Comparison of ENCODE assay signal across 13 cellular contexts in the genomic region with DNA sequence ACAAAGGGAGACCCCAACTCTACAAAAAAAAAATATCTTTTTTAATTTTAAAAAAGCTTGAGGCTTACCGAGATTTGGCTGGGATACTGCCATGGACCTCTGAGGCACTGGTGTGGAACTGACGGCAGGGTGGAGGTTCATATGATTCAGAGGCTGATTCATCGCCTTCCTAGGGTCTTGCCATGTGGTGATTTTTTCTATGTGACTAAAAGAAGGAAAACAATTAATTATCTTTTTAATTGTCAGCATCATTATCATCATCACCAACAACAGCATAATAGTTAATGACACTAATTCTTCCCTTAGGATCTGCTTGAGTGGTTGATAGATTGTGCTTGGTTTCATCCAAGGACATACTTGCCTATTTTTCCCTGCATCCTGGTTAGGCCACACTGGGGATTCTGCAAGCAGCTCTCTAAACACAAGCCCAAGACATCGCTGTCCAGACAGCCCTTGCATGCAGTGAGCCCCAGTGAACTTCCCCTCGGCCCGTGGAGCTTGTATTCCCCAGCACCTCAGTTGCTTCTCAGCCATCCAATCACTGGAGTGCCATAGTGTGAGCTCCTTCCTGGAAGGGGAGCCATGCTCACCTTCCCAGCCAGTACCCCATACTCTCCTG.
DNase-seq lines count a peak whose midpoint lies in the region; ATAC-seq and TF ChIP-seq lines count a peak whose summit lies in the region.
"Had no signal": no experiment of that assay in that cellular context is flagged by ENCODE, and none has a peak within 500 bp of the region (broad histone marks: within the 10 kb centered on the region; RNA-seq: fewer than 3 reads in every experiment).

No MANE protein-coding gene starts in this region.

- peaks cover 0 to 65% of the 10 kb centered on the region in 2 donors for H3K4me1 ChIP-seq in right atrium auricular region

- peak overlapping the region; percentile 32 to 44 for H3K27ac ChIP-seq in right atrium auricular region

- H3K9me3 Mint-ChIP-seq in brain (no peaks in the 10 kb centered on the region), type B pancreatic cell (no peaks in the 10 kb centered on the region)

- H3K4me3 Mint-ChIP-seq in brain (peak overlapping the region in 1 of 5 experiments; percentile 40), type B pancreatic cell (no peak overlapping the region)

- TF ChIP-seq CTCF in brain (conservative IDR thresholded peaks at IDR 0.05) (no peak), right atrium auricular region (IDR thresholded peaks at IDR 0.05) (no peak), type B pancreatic cell (conservative IDR thresholded peaks at IDR 0.05) (no peak)

- no peak overlapping the region for H3K4me3 ChIP-seq in right atrium auricular region
- H3K4me3 ChIP-seq: Peyer's patch had no signal

- no peak for ATAC-seq in HG02970 (IDR thresholded peaks at IDR 0.05; ENCODE audit: low FRiP score, unreplicated experiment)
- ATAC-seq: activated CD4-positive, CD25-positive, alpha-beta regulatory T cell treated with anti-CD3 and anti-CD28 coated beads, Interleukin-2, amount 50 U/mL, for 24 hours had no signal

- H3K27ac Mint-ChIP-seq in brain (peak overlapping the region in 3 of 5 experiments; percentile 34 to 72 (median 71)), type B pancreatic cell (peak overlapping the region; percentile 61)

- TF ChIP-seq EP300 in Ishikawa (IDR thresholded peaks at IDR 0.05; ENCODE audit: borderline replicate concordance) = peak; percentile 33; the same call in 1 of the 2 replicates

- H3K27me3 Mint-ChIP-seq in brain = peaks cover 3% of the 10 kb centered on the region
- no peaks in the 10 kb centered on the region for H3K27me3 Mint-ChIP-seq in type B pancreatic cell

- no peaks in the 10 kb centered on the region for H3K36me3 ChIP-seq in right atrium auricular region
- H3K36me3 ChIP-seq: Peyer's patch had no signal

- TF ChIP-seq RAD21 in Ishikawa (IDR thresholded peaks at IDR 0.05; ENCODE audit: low read depth) = no peak

- no peaks in the 10 kb centered on the region for H3K27me3 ChIP-seq in right atrium auricular region
- H3K27me3 ChIP-seq: Peyer's patch had no signal

- no peaks in the 10 kb centered on the region for H3K9me3 ChIP-seq in right atrium auricular region
- H3K9me3 ChIP-seq: Peyer's patch had no signal

- peaks cover 57% of the 10 kb centered on the region for H3K4me1 Mint-ChIP-seq in brain
- H3K4me1 Mint-ChIP-seq in type B pancreatic cell (ENCODE audit: unreplicated experiment) = peaks cover 37% of the 10 kb centered on the region

- DNase-seq in right atrium auricular region (ENCODE audit: low spot score) (no peak), type B pancreatic cell (ENCODE audit: extremely low spot score, unreplicated experiment) (no peak), islet precursor cell (no peak), ureter (ENCODE audit: low spot score) (no peak)
- DNase-seq in activated CD4-positive, alpha-beta T cell treated with anti-CD3 and anti-CD28 coated beads, Interleukin-2, amount 50 U/mL, for 1 hour = no peak
- DNase-seq: effector memory CD4-positive, alpha-beta T cell; kidney; NCI-H2081; Peyer's patch had no signal

- H3K36me3 Mint-ChIP-seq in brain = peaks cover 17% of the 10 kb centered on the region
- H3K36me3 Mint-ChIP-seq in type B pancreatic cell = peaks cover 15% of the 10 kb centered on the region

TF ChIP-seq in Ishikawa, 13 proteins besides CTCF, POLR2A, EP300 and RAD21:
- TF ChIP-seq, protein P1, sequence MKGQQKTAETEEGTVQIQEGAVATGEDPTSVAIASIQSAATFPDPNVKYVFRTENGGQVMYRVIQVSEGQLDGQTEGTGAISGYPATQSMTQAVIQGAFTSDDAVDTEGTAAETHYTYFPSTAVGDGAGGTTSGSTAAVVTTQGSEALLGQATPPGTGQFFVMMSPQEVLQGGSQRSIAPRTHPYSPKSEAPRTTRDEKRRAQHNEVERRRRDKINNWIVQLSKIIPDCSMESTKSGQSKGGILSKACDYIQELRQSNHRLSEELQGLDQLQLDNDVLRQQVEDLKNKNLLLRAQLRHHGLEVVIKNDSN (IDR thresholded peaks at IDR 0.05) = no peak
- TF ChIP-seq TEAD4 (IDR thresholded peaks at IDR 0.05) = no peak
- TF ChIP-seq FOXM1 (IDR thresholded peaks at IDR 0.05; ENCODE audit: borderline replicate concordance, low read depth) = no peak
- no peak for TF ChIP-seq ZBTB7A (IDR thresholded peaks at IDR 0.05; ENCODE audit: low read depth)
- TF ChIP-seq CREB1 (IDR thresholded peaks at IDR 0.05; ENCODE audit: low read depth) = no peak
- TF ChIP-seq, protein P2, sequence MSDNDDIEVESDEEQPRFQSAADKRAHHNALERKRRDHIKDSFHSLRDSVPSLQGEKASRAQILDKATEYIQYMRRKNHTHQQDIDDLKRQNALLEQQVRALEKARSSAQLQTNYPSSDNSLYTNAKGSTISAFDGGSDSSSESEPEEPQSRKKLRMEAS (IDR thresholded peaks at IDR 0.05) = no peak
- TF ChIP-seq CEBPB (IDR thresholded peaks at IDR 0.05) = no peak
- TF ChIP-seq EGR1 (IDR thresholded peaks at IDR 0.05) = no peak
- TF ChIP-seq TCF12 (IDR thresholded peaks at IDR 0.05; ENCODE audit: low read depth) = no peak
- no peak for TF ChIP-seq TAF1 (IDR thresholded peaks at IDR 0.05; ENCODE audit: low read depth)
- TF ChIP-seq, protein P3, sequence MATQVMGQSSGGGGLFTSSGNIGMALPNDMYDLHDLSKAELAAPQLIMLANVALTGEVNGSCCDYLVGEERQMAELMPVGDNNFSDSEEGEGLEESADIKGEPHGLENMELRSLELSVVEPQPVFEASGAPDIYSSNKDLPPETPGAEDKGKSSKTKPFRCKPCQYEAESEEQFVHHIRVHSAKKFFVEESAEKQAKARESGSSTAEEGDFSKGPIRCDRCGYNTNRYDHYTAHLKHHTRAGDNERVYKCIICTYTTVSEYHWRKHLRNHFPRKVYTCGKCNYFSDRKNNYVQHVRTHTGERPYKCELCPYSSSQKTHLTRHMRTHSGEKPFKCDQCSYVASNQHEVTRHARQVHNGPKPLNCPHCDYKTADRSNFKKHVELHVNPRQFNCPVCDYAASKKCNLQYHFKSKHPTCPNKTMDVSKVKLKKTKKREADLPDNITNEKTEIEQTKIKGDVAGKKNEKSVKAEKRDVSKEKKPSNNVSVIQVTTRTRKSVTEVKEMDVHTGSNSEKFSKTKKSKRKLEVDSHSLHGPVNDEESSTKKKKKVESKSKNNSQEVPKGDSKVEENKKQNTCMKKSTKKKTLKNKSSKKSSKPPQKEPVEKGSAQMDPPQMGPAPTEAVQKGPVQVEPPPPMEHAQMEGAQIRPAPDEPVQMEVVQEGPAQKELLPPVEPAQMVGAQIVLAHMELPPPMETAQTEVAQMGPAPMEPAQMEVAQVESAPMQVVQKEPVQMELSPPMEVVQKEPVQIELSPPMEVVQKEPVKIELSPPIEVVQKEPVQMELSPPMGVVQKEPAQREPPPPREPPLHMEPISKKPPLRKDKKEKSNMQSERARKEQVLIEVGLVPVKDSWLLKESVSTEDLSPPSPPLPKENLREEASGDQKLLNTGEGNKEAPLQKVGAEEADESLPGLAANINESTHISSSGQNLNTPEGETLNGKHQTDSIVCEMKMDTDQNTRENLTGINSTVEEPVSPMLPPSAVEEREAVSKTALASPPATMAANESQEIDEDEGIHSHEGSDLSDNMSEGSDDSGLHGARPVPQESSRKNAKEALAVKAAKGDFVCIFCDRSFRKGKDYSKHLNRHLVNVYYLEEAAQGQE (IDR thresholded peaks at IDR 0.05; ENCODE audit: low read depth) = no peak
- no peak for TF ChIP-seq YY1 (IDR thresholded peaks at IDR 0.05; ENCODE audit: low read depth)
